ENCODE assay signal across 9 cellular contexts in genomic region chr10:32190890-32191491, GRCh38.
DNase-seq lines count a peak whose midpoint lies in the region; ATAC-seq, FAIRE-seq and TF ChIP-seq lines count a peak whose summit lies in the region.
"Had no signal": no experiment of that assay in that cellular context is flagged by ENCODE, and none has a peak within 500 bp of the region (broad histone marks: within the 10 kb centered on the region; RNA-seq: fewer than 3 reads in every experiment).

No MANE protein-coding gene starts in this region.

- H3K4me3 ChIP-seq in GM12865 (ENCODE audit: low read depth, low read length) (no peak overlapping the region), parathyroid adenoma (ENCODE audit: low read depth, low read length) (no peak overlapping the region)
- H3K4me3 ChIP-seq: HAP-1 had no signal

- H3K27ac ChIP-seq in RWPE1: no peak overlapping the region
- H3K27ac ChIP-seq in parathyroid adenoma: no peak overlapping the region

- DNase-seq in GM12865 (ENCODE audit: low read depth) (peak; percentile 62), RWPE1 (ENCODE audit: low spot score) (peak; percentile 22), GF-D8 (lab: John Stamatoyannopoulos, UW) (no peak), NCI-H187 treated with DMSO at 0.1 percent for 48 hours (lab: John Stamatoyannopoulos, UW) (no peak)

- no peaks in the 10 kb centered on the region for H3K36me3 ChIP-seq in parathyroid adenoma (ENCODE audit: control insufficient read depth, insufficient read depth, low read length)
- H3K36me3 ChIP-seq: HAP-1 had no signal

- no peaks in the 10 kb centered on the region for H3K27me3 ChIP-seq in parathyroid adenoma (ENCODE audit: control insufficient read depth, insufficient read depth, low read length)

- H3K4me1 ChIP-seq in parathyroid adenoma: no peaks in the 10 kb centered on the region
- H3K4me1 ChIP-seq: HAP-1 had no signal

- H3K79me2 ChIP-seq in parathyroid adenoma: no peaks in the 10 kb centered on the region

- H3K4me2 ChIP-seq in parathyroid adenoma (ENCODE audit: low read length): no peak overlapping the region

- peak; percentile 96 for FAIRE-seq in A204.1 (lab: Jason Lieb, UNC)

- peak; percentile 78 for ATAC-seq in HG03095 (IDR thresholded peaks at IDR 0.05; ENCODE audit: unreplicated experiment)
- peak; percentile 31 for ATAC-seq in esophagus mucosa

- TF ChIP-seq CTCF in GM12865 (IDR thresholded peaks at IDR 0.05; ENCODE audit: insufficient read depth, low read depth, low read length, missing control alignments) (peak; percentile 42), RWPE1 (conservative IDR thresholded peaks at IDR 0.05; ENCODE audit: low read depth) (peak; percentile 82), parathyroid adenoma (IDR thresholded peaks at IDR 0.05) (peak; percentile 71)

- no peaks in the 10 kb centered on the region for H3K9me3 ChIP-seq in parathyroid adenoma (ENCODE audit: control insufficient read depth, low read length)
- H3K9me3 ChIP-seq: HAP-1 had no signal

- CTCF ChIA-PET in RWPE1 (lab: Yijun Ruan, JAX): interaction anchor here (0.6 to 0.9 kb wide), 4 partner anchors 10 to 460 kb away, joined by 3 to 4 read pairs (median 4); no protein-coding TSS in a partner anchor

- peak overlapping the region; percentile 40 for H2AFZ ChIP-seq in parathyroid adenoma

- POLR2A ChIA-PET in RWPE1 (lab: Yijun Ruan, JAX; ENCODE audit: low non-redundant PET): no interaction called here

- H3K9ac ChIP-seq in parathyroid adenoma: no peak overlapping the region

Comparison
In these comparisons a context has a peak if more than half of its experiments do, and no peak if none do; other contexts are left out.
1. DNase-seq: peak in GM12865 (single experiment) and RWPE1 (single experiment); none in GF-D8 (single experiment) and NCI-H187 treated with DMSO at 0.1 percent for 48 hours (single experiment).
2. Peak in every context shown above with its lines, with median percentiles within 50 percentile points of each other: CTCF ChIP-seq.